25 cellular contexts compared by ENCODE assay signal in genomic region chr22:23498811-23499798, GRCh38.
A peak's percentile ranks its signal among the peaks of the same experiment; 100 is the strongest.
DNase-seq lines count a peak whose midpoint lies in the region; ATAC-seq and TF ChIP-seq lines count a peak whose summit lies in the region.
"Had no signal": no experiment of that assay in that cellular context is flagged by ENCODE, and none has a peak within 500 bp of the region (broad histone marks: within the 10 kb centered on the region; RNA-seq: fewer than 3 reads in every experiment).

No MANE protein-coding gene starts in this region.

- BruUV-seq in OCI-LY7 (replicated peaks; lab: Mats Ljungman, UMichigan) = no TSS peak

- CTCF ChIA-PET in OCI-LY7 (lab: Charles Lee; ENCODE audit: unreplicated experiment) = no interaction called here

- H3K9me3 Mint-ChIP-seq in endodermal cell = no peaks in the 10 kb centered on the region
- H3K9me3 Mint-ChIP-seq in nephron = no peaks in the 10 kb centered on the region
- H3K9me3 Mint-ChIP-seq: CD4-positive, alpha-beta T cell; H9 had no signal

- peak; percentile 61 for DNase-seq in cardiac septum (ENCODE audit: low spot score)
- no peak for DNase-seq in heart right ventricle
- DNase-seq in endodermal cell = peak; percentile 74
- no peak for DNase-seq in GF-D8 (lab: John Stamatoyannopoulos, UW)
- DNase-seq in OCI-LY7 (ENCODE audit: low spot score) = no peak
- DNase-seq in thyroid gland = no peak
- DNase-seq: activated gamma-delta T cell; activated T-cell treated with anti-CD3 and anti-CD28 coated beads, Interleukin-2, amount 50 U/mL, for 1 hour; AML-193; CD4-positive, alpha-beta T cell; cerebellar nuclear complex; EL; H9; MV-4-11; NCI-H1436 treated with DMSO at 0.1 percent for 48 hours; NCI-H2107; NCI-H446 treated with DMSO at 0.1 percent for 48 hours; PC-3; stimulated activated naive CD4-positive, alpha-beta T cell treated with Interleukin-2 at 50 U/mL for 16 hours; T-helper 17 cell had no signal

- peaks cover 0 to 5% (median 0%) of the 10 kb centered on the region in 9 donors for H3K4me1 ChIP-seq in heart right ventricle
- H3K4me1 ChIP-seq in endodermal cell (ENCODE audit: control insufficient read depth, insufficient read depth, low read length) = no peaks in the 10 kb centered on the region
- H3K4me1 ChIP-seq in OCI-LY7 (ENCODE audit: insufficient read depth, low read length, poor library complexity, severe bottlenecking) = peaks cover 14% of the 10 kb centered on the region
- H3K4me1 ChIP-seq in thyroid gland = no peaks in the 10 kb centered on the region

- no peaks in the 10 kb centered on the region for H3K9me2 ChIP-seq in OCI-LY7 (ENCODE audit: insufficient read depth, low read length)

- H3K27ac Mint-ChIP-seq in endodermal cell = no peak overlapping the region
- H3K27ac Mint-ChIP-seq in nephron = peak overlapping the region in 2 of 3 experiments; percentile 71 to 85
- H3K27ac Mint-ChIP-seq: CD4-positive, alpha-beta T cell; T-helper 17 cell had no signal

- no peaks in the 10 kb centered on the region for H3K36me3 ChIP-seq in heart right ventricle
- no peaks in the 10 kb centered on the region for H3K36me3 ChIP-seq in endodermal cell (ENCODE audit: control insufficient read depth, insufficient read depth, low read length)
- H3K36me3 ChIP-seq in OCI-LY7 (ENCODE audit: insufficient read depth, low read length) = no peaks in the 10 kb centered on the region
- H3K36me3 ChIP-seq in thyroid gland = no peaks in the 10 kb centered on the region

- no peaks in the 10 kb centered on the region for H4K20me1 ChIP-seq in OCI-LY7 (ENCODE audit: insufficient read depth, low read length)

- no peaks in the 10 kb centered on the region for H3K79me2 ChIP-seq in OCI-LY7 (ENCODE audit: insufficient read depth, low read depth, low read length)

- H3K27me3 ChIP-seq in heart right ventricle (peaks cover 0 to 30% (median 3%) of the 10 kb centered on the region in 7 donors), endodermal cell (ENCODE audit: control insufficient read depth, insufficient read depth, low read length, poor library complexity, severe bottlenecking) (no peaks in the 10 kb centered on the region), thyroid gland (no peaks in the 10 kb centered on the region)

- no peak overlapping the region for H3K4me3 Mint-ChIP-seq in endodermal cell
- no peak overlapping the region for H3K4me3 Mint-ChIP-seq in nephron
- H3K4me3 Mint-ChIP-seq: CD4-positive, alpha-beta T cell; H9; T-helper 17 cell had no signal

- H3K9ac ChIP-seq in endodermal cell (ENCODE audit: extremely low read depth, low read length, poor library complexity, severe bottlenecking) = no peak overlapping the region

- no peak overlapping the region for H3K4me3 ChIP-seq in heart right ventricle
- no peak overlapping the region for H3K4me3 ChIP-seq in endodermal cell (ENCODE audit: low read length)
- no peak overlapping the region for H3K4me3 ChIP-seq in OCI-LY7 (ENCODE audit: low read depth, low read length, poor library complexity, severe bottlenecking)
- no peak overlapping the region for H3K4me3 ChIP-seq in thyroid gland (replicated peaks in 1 of 3)
- H3K4me3 ChIP-seq: lung had no signal

- H3K4me2 ChIP-seq in OCI-LY7 (ENCODE audit: low read length) = no peak overlapping the region

- no peak for TF ChIP-seq CTCF in heart right ventricle (IDR thresholded peaks at IDR 0.05)
- TF ChIP-seq CTCF in endodermal cell (conservative IDR thresholded peaks at IDR 0.05) = no peak
- TF ChIP-seq CTCF in nephron (IDR thresholded peaks at IDR 0.05; ENCODE audit: unreplicated experiment in 3 of 3) = no peak
- no peak for TF ChIP-seq CTCF in OCI-LY7 (conservative IDR thresholded peaks at IDR 0.05; ENCODE audit: low read length)
- no peak for TF ChIP-seq CTCF in thyroid gland (IDR thresholded peaks at IDR 0.05)

- POLR2A ChIA-PET in OCI-LY7 (lab: Charles Lee) = no interaction called here

- H2AFZ ChIP-seq in OCI-LY7 (ENCODE audit: low read length) = no peak overlapping the region

- no peak overlapping the region for H3K27ac ChIP-seq in heart right ventricle
- H3K27ac ChIP-seq in endodermal cell (ENCODE audit: low read depth, low read length) = no peak overlapping the region
- no peak overlapping the region for H3K27ac ChIP-seq in OCI-LY7 (ENCODE audit: low read depth, low read length, poor library complexity, severe bottlenecking)
- no peak overlapping the region for H3K27ac ChIP-seq in thyroid gland

- H3K27me3 Mint-ChIP-seq in endodermal cell (ENCODE audit: insufficient read depth) (peaks cover 21% of the 10 kb centered on the region), nephron (ENCODE audit: low read depth) (peaks cover 6% of the 10 kb centered on the region)

- intact Hi-C loops in cardiac septum (cut with DNase I) = no loop called here
- intact Hi-C loops in heart right ventricle (cut with DNase I) = no loop called here
- intact Hi-C loops in OCI-LY7 (cut with micrococcal nuclease; ENCODE audit: unreplicated experiment) = no loop called here
- intact Hi-C loops in thyroid gland (cut with DNase I) = no loop called here

- WGBS in heart right ventricle, 2 donors = 65 to 70% methylated on average over 22 of the region's 22 CpGs
- 73 to 77% methylated on average over 9 to 22 of the region's 22 CpGs for WGBS in endodermal cell (ENCODE audit: insufficient coverage in 1 of 2, insufficient read length in 1 of 2), 2 experiments
- 71 to 74% methylated on average over 12 to 15 of the region's 22 CpGs for WGBS in thyroid gland, 2 donors

- ATAC-seq in heart right ventricle (no peak), GM18867 (IDR thresholded peaks at IDR 0.05; ENCODE audit: unreplicated experiment) (no peak)
- ATAC-seq: PC-3, Right ventricle myocardium inferior, SK-N-SH treated with all-trans-retinoic acid at 6 μM for 48 hours, T-helper 17 cell had no signal

- no peak for TF ChIP-seq POLR2A in thyroid gland (IDR thresholded peaks at IDR 0.05)

- H3K36me3 Mint-ChIP-seq in endodermal cell (ENCODE audit: low read depth) = no peaks in the 10 kb centered on the region
- no peaks in the 10 kb centered on the region for H3K36me3 Mint-ChIP-seq in nephron (ENCODE audit: low read depth)

- H3K9me3 ChIP-seq in heart right ventricle (no peaks in the 10 kb centered on the region), endodermal cell (ENCODE audit: control insufficient read depth, low read length) (no peaks in the 10 kb centered on the region), OCI-LY7 (ENCODE audit: low read length) (no peaks in the 10 kb centered on the region), thyroid gland (no peaks in the 10 kb centered on the region)

- peaks cover 15% of the 10 kb centered on the region for H3K4me1 Mint-ChIP-seq in endodermal cell
- H3K4me1 Mint-ChIP-seq in nephron = peaks cover 30% of the 10 kb centered on the region

Comparison
In these comparisons a context has a peak if more than half of its experiments do, and no peak if none do; other contexts are left out.
1. DNase-seq: peak in cardiac septum (single experiment) and endodermal cell (single experiment); none in heart right ventricle (0 of 2), GF-D8 (single experiment), OCI-LY7 (single experiment) and thyroid gland (0 of 2).